ENCODE assay signal across 15 cellular contexts in genomic region chr2:25894135-25894830, GRCh38. TPM values are rescaled to one million over a fixed set of nuclear protein-coding genes. Genes with fewer than 3 reads are reported as not detected.
DNase-seq lines count a peak whose midpoint lies in the region; ATAC-seq and TF ChIP-seq lines count a peak whose summit lies in the region.
"Had no signal": no experiment of that assay in that cellular context is flagged by ENCODE, and none has a peak within 500 bp of the region (broad histone marks: within the 10 kb centered on the region; RNA-seq: fewer than 3 reads in every experiment).

No MANE protein-coding gene starts in this region.

- no peaks in the 10 kb centered on the region for H3K9me3 ChIP-seq in mucosa of descending colon
- H3K9me3 ChIP-seq: suprapubic skin had no signal

- DNase-seq in Daoy (ENCODE audit: low read depth) (peak; percentile 41), NCI-H2171 treated with DMSO at 0.1 percent for 48 hours (lab: John Stamatoyannopoulos, UW) (peak; percentile 85), dermis microvascular lymphatic vessel endothelial cell (ENCODE audit: low read depth in 2 of 2) (peak; percentile 40 to 82), mucosa of descending colon (peak in 2 of 3 donors; percentile 39 to 46), natural killer cell (no peak)
- DNase-seq in stimulated activated CD4-positive, alpha-beta T cell treated with anti-CD3 and anti-CD28 coated beads, Interleukin-4, amount 100 ng/mL, for 1 hour: no peak
- DNase-seq in activated CD4-positive, alpha-beta T cell treated with anti-CD3 and anti-CD28 coated beads for 4 hours: no peak
- DNase-seq: activated CD4-positive, alpha-beta T cell treated with anti-CD3 and anti-CD28 coated beads, Interleukin-2, amount 10 ng/mL, durations not matched to agents 7 days and 5 days; activated naive CD4-positive, alpha-beta T cell treated with anti-CD3 and anti-CD28 coated beads for 36 hours; immature natural killer cell; KBM-7; SIG-M5; stimulated activated CD4-positive, alpha-beta T cell treated with anti-CD3 and anti-CD28 coated beads, Interleukin-2, amount 100 ng/mL, for 48 hours had no signal

- no peak overlapping the region for H3K4me3 ChIP-seq in mucosa of descending colon
- H3K4me3 ChIP-seq: suprapubic skin had no signal

- no peak for TF ChIP-seq CTCF in mucosa of descending colon (IDR thresholded peaks at IDR 0.05)
- TF ChIP-seq CTCF in natural killer cell (IDR thresholded peaks at IDR 0.05): no peak

- no peak overlapping the region for H3K27ac Mint-ChIP-seq in natural killer cell
- H3K27ac Mint-ChIP-seq: activated CD4-positive, alpha-beta T cell treated with anti-CD3 and anti-CD28 coated beads, Interleukin-2, amount 10 ng/mL, durations not matched to agents 7 days and 5 days; activated naive CD4-positive, alpha-beta T cell treated with anti-CD3 and anti-CD28 coated beads for 36 hours; immature natural killer cell had no signal

- no peaks in the 10 kb centered on the region for H3K4me1 Mint-ChIP-seq in natural killer cell
- H3K4me1 Mint-ChIP-seq: activated CD4-positive, alpha-beta T cell treated with anti-CD3 and anti-CD28 coated beads, Interleukin-2, amount 10 ng/mL, durations not matched to agents 7 days and 5 days; immature natural killer cell had no signal

- no peaks in the 10 kb centered on the region for H3K36me3 ChIP-seq in mucosa of descending colon (ENCODE audit: low read depth)
- H3K36me3 ChIP-seq: suprapubic skin had no signal

- no peak overlapping the region for H3K4me3 Mint-ChIP-seq in natural killer cell
- H3K4me3 Mint-ChIP-seq: activated CD4-positive, alpha-beta T cell treated with anti-CD3 and anti-CD28 coated beads, Interleukin-2, amount 10 ng/mL, durations not matched to agents 7 days and 5 days; activated naive CD4-positive, alpha-beta T cell treated with anti-CD3 and anti-CD28 coated beads for 36 hours; immature natural killer cell had no signal

- no peaks in the 10 kb centered on the region for H3K9me3 Mint-ChIP-seq in natural killer cell
- H3K9me3 Mint-ChIP-seq: activated CD4-positive, alpha-beta T cell treated with anti-CD3 and anti-CD28 coated beads, Interleukin-2, amount 10 ng/mL, durations not matched to agents 7 days and 5 days; activated naive CD4-positive, alpha-beta T cell treated with anti-CD3 and anti-CD28 coated beads for 36 hours; immature natural killer cell had no signal

- no peaks in the 10 kb centered on the region for H3K36me3 Mint-ChIP-seq in natural killer cell
- H3K36me3 Mint-ChIP-seq: immature natural killer cell had no signal

- intact Hi-C loops in mucosa of descending colon (cut with DNase I, micrococcal nuclease): no loop called here
- intact Hi-C loops in natural killer cell (cut with micrococcal nuclease): no loop called here

- peak; percentile 64 for ATAC-seq in mucosa of descending colon
- ATAC-seq in natural killer cell: no peak
- ATAC-seq in GM21447 (IDR thresholded peaks at IDR 0.05; ENCODE audit: unreplicated experiment): no peak

- no peaks in the 10 kb centered on the region for H3K4me1 ChIP-seq in mucosa of descending colon (ENCODE audit: low read depth)
- H3K4me1 ChIP-seq: suprapubic skin had no signal

- H3K27me3 Mint-ChIP-seq in natural killer cell (ENCODE audit: low read depth in 2 of 2): peaks cover 0 to 3% of the 10 kb centered on the region in 2 donors

RNA-seq across cellular contexts. Expression of gene ASXL2, which starts 16.0 kb away (rescaled TPM):
- 8.8 and 9.4 TPM in 2 replicates for total RNA-seq in Daoy (2014; rRNA removed; shearing (Covaris generic))
- total RNA-seq in dermis microvascular lymphatic vessel endothelial cell: 4.1 and 7.2 TPM in 2 replicates
- 10 to 100 TPM; 29.9 to 39.2 (median 33.4) TPM for total RNA-seq in mucosa of descending colon
- total RNA-seq in natural killer cell: 10 to 100 TPM; 27.7 to 32.6 (median 27.8) TPM

Comparison
In these comparisons a context has a peak if more than half of its experiments do, and no peak if none do; other contexts are left out.
1. DNase-seq: peak in Daoy (single experiment), NCI-H2171 treated with DMSO at 0.1 percent for 48 hours (single experiment), dermis microvascular lymphatic vessel endothelial cell (2 of 2) and mucosa of descending colon (2 of 3); none in natural killer cell (single experiment), stimulated activated CD4-positive, alpha-beta T cell treated with anti-CD3 and anti-CD28 coated beads, Interleukin-4, amount 100 ng/mL, for 1 hour (single experiment) and activated CD4-positive, alpha-beta T cell treated with anti-CD3 and anti-CD28 coated beads for 4 hours (0 of 2).